Comparison of ENCODE assay signal across 1 cellular context in the genomic region with DNA sequence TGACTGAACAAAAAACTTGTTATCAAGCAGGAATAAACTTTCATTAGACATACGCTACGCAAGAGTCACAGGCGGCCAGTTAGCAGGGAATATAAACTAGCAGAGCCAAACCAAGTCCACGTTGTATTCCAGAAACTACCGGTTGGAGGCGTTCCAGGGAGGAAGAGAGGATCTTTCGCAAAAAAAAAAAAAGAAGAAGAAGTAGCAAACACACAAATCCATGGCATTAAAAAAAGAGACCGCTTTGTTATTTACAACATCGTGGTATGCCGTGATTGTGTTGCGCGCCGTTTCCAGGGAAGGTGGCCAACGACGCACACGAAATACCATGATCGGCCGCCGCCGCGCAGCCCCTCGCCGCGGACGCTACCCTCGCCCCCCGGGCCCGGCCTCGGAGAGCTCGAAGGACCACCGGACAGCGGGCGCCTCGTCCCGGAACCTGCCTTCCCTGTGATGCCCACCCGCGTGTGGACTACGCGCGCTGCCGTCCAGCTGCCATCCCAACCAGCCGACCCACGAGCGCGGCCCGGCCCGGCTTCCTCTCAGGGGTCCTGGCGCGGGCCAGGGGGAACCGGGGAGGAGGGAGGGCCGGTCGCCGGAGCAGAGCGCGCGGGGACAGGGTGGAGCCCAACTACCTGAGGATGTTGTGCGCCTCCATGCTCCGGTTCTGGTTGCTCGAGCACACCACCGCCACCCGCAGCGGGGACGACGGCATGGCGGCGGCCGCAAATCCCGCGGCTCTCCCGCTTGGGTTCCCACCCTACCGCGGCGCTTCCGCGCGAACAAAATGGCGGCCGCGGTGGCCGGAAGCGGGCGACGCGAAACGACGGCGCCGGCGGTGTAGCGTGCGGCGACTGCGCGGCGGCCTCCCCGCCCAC.
TF ChIP-seq lines count a peak whose summit lies in the region.

No MANE protein-coding gene starts in this region.

TF ChIP-seq in HepG2, 621 proteins besides CTCF, POLR2A, EP300 and RAD21 (continued from another document and continues in another):
- TF ChIP-seq AHDC1 (CRISPR knock-in tag; IDR thresholded peaks at IDR 0.05; ENCODE audit: borderline replicate concordance) (0 out of 2 replicates have a peak, but pooled peaks have one; percentile 26), NCOR1 (IDR thresholded peaks at IDR 0.05; ENCODE audit: borderline replicate concordance, low read length) (no peak), ZNF713 (CRISPR knock-in tag; IDR thresholded peaks at IDR 0.05) (no peak), ZNF564 (CRISPR knock-in tag; IDR thresholded peaks at IDR 0.05) (no peak), PHF5A (CRISPR knock-in tag; IDR thresholded peaks at IDR 0.05; ENCODE audit: low read depth, unreplicated experiment) (no peak), KDM5A (IDR thresholded peaks at IDR 0.05; ENCODE audit: borderline replicate concordance, low read length) (peak; percentile 20; the same call in 1 of the 2 replicates), ZHX2 (IDR thresholded peaks at IDR 0.05; ENCODE audit: low read depth) (no peak), ZHX2 (CRISPR knock-in tag; IDR thresholded peaks at IDR 0.05; ENCODE audit: borderline replicate concordance) (no peak), KMT2A (CRISPR knock-in tag; IDR thresholded peaks at IDR 0.05) (no peak; the same call in 1 of the 2 replicates), ZNF878 (CRISPR knock-in tag; IDR thresholded peaks at IDR 0.05) (no peak), ZNF512 (CRISPR knock-in tag; IDR thresholded peaks at IDR 0.05) (no peak), NFIB (CRISPR knock-in tag; IDR thresholded peaks at IDR 0.05; ENCODE audit: borderline replicate concordance) (no peak), DPF2 (CRISPR knock-in tag; IDR thresholded peaks at IDR 0.05; ENCODE audit: borderline replicate concordance, low read depth) (no peak), SP140L (CRISPR knock-in tag; IDR thresholded peaks at IDR 0.05; ENCODE audit: borderline replicate concordance) (no peak), FOSL1 (CRISPR knock-in tag; IDR thresholded peaks at IDR 0.05; ENCODE audit: borderline replicate concordance) (no peak), ZNF17 (CRISPR knock-in tag; IDR thresholded peaks at IDR 0.05) (no peak), ZNF776 (CRISPR knock-in tag; IDR thresholded peaks at IDR 0.05) (0 out of 2 replicates have a peak, but pooled peaks have one; percentile 30), TBX2 (CRISPR knock-in tag; IDR thresholded peaks at IDR 0.05; ENCODE audit: borderline replicate concordance) (no peak), GTF3A (CRISPR knock-in tag; conservative IDR thresholded peaks at IDR 0.05) (no peak), PLRG1 (conservative IDR thresholded peaks at IDR 0.05) (no peak), HOXA3 (CRISPR knock-in tag; IDR thresholded peaks at IDR 0.05) (no peak), SIX4 (CRISPR knock-in tag; IDR thresholded peaks at IDR 0.05) (no peak), ZNF768 (CRISPR knock-in tag; IDR thresholded peaks at IDR 0.05) (no peak), KLF11 (CRISPR knock-in tag; IDR thresholded peaks at IDR 0.05) (no peak), MEF2D (CRISPR knock-in tag; IDR thresholded peaks at IDR 0.05) (no peak), SCMH1 (CRISPR knock-in tag; IDR thresholded peaks at IDR 0.05; ENCODE audit: borderline replicate concordance) (no peak), NONO (IDR thresholded peaks at IDR 0.05) (no peak), NONO (CRISPR knock-in tag; conservative IDR thresholded peaks at IDR 0.05) (no peak), ZNF616 (CRISPR knock-in tag; IDR thresholded peaks at IDR 0.05; ENCODE audit: low read depth) (no peak), THAP11 (CRISPR knock-in tag; IDR thresholded peaks at IDR 0.05) (no peak)
- TF ChIP-seq, protein P1, sequence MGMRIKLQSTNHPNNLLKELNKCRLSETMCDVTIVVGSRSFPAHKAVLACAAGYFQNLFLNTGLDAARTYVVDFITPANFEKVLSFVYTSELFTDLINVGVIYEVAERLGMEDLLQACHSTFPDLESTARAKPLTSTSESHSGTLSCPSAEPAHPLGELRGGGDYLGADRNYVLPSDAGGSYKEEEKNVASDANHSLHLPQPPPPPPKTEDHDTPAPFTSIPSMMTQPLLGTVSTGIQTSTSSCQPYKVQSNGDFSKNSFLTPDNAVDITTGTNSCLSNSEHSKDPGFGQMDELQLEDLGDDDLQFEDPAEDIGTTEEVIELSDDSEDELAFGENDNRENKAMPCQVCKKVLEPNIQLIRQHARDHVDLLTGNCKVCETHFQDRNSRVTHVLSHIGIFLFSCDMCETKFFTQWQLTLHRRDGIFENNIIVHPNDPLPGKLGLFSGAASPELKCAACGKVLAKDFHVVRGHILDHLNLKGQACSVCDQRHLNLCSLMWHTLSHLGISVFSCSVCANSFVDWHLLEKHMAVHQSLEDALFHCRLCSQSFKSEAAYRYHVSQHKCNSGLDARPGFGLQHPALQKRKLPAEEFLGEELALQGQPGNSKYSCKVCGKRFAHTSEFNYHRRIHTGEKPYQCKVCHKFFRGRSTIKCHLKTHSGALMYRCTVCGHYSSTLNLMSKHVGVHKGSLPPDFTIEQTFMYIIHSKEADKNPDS (CRISPR knock-in tag; IDR thresholded peaks at IDR 0.05): no peak
- TF ChIP-seq, protein P2, sequence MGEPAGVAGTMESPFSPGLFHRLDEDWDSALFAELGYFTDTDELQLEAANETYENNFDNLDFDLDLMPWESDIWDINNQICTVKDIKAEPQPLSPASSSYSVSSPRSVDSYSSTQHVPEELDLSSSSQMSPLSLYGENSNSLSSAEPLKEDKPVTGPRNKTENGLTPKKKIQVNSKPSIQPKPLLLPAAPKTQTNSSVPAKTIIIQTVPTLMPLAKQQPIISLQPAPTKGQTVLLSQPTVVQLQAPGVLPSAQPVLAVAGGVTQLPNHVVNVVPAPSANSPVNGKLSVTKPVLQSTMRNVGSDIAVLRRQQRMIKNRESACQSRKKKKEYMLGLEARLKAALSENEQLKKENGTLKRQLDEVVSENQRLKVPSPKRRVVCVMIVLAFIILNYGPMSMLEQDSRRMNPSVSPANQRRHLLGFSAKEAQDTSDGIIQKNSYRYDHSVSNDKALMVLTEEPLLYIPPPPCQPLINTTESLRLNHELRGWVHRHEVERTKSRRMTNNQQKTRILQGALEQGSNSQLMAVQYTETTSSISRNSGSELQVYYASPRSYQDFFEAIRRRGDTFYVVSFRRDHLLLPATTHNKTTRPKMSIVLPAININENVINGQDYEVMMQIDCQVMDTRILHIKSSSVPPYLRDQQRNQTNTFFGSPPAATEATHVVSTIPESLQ (CRISPR knock-in tag; conservative IDR thresholded peaks at IDR 0.05): no peak
- TF ChIP-seq, protein P3, sequence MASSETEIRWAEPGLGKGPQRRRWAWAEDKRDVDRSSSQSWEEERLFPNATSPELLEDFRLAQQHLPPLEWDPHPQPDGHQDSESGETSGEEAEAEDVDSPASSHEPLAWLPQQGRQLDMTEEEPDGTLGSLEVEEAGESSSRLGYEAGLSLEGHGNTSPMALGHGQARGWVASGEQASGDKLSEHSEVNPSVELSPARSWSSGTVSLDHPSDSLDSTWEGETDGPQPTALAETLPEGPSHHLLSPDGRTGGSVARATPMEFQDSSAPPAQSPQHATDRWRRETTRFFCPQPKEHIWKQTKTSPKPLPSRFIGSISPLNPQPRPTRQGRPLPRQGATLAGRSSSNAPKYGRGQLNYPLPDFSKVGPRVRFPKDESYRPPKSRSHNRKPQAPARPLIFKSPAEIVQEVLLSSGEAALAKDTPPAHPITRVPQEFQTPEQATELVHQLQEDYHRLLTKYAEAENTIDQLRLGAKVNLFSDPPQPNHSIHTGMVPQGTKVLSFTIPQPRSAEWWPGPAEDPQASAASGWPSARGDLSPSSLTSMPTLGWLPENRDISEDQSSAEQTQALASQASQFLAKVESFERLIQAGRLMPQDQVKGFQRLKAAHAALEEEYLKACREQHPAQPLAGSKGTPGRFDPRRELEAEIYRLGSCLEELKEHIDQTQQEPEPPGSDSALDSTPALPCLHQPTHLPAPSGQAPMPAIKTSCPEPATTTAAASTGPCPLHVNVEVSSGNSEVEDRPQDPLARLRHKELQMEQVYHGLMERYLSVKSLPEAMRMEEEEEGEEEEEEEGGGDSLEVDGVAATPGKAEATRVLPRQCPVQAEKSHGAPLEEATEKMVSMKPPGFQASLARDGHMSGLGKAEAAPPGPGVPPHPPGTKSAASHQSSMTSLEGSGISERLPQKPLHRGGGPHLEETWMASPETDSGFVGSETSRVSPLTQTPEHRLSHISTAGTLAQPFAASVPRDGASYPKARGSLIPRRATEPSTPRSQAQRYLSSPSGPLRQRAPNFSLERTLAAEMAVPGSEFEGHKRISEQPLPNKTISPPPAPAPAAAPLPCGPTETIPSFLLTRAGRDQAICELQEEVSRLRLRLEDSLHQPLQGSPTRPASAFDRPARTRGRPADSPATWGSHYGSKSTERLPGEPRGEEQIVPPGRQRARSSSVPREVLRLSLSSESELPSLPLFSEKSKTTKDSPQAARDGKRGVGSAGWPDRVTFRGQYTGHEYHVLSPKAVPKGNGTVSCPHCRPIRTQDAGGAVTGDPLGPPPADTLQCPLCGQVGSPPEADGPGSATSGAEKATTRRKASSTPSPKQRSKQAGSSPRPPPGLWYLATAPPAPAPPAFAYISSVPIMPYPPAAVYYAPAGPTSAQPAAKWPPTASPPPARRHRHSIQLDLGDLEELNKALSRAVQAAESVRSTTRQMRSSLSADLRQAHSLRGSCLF (CRISPR knock-in tag; IDR thresholded peaks at IDR 0.05; ENCODE audit: borderline replicate concordance): no peak
